Comparison of ENCODE assay signal across 11 cellular contexts in genomic region chr10:101781655-101781983, GRCh38. TPM values are rescaled to one million over a fixed set of nuclear protein-coding genes. Genes with fewer than 3 reads are reported as not detected.
DNase-seq lines count a peak whose midpoint lies in the region; ATAC-seq, FAIRE-seq and TF ChIP-seq lines count a peak whose summit lies in the region.
"Had no signal": no experiment of that assay in that cellular context is flagged by ENCODE, and none has a peak within 500 bp of the region (broad histone marks: within the 10 kb centered on the region; RNA-seq: fewer than 3 reads in every experiment).

No MANE protein-coding gene starts in this region.

- DNase-seq in GM12864 (ENCODE audit: low read depth), result no peak
- no peak for DNase-seq in T-cell
- no peak for DNase-seq in immature natural killer cell
- DNase-seq in ovary, result no peak
- DNase-seq in HTR-8/SVneo (ENCODE audit: insufficient read length, low spot score), result no peak
- DNase-seq in heart right ventricle, result no peak
- DNase-seq: SHP77 treated with DMSO at 0.1 percent for 48 hours had no signal

- intact Hi-C loops in ovary (cut with DNase I), result loop anchor here in 1 of 4 donors (10.0 kb wide), 1 partner anchor 177 kb away; no protein-coding TSS in a partner anchor
- intact Hi-C loops in heart right ventricle (cut with DNase I), result loop anchor here in 7 of 10 donors (2.0 to 5.0 kb wide), 5 partner anchors 36 to 569 kb away; partner anchors contain the start of gene OGA (in 1 of the 7)

- 77 to 85% (median 80%) methylated on average over 7 of the region's 7 CpGs for WGBS in ovary, 3 donors
- WGBS in heart right ventricle, 2 donors, result 75 to 79% methylated on average over 7 of the region's 7 CpGs

- H3K27me3 Mint-ChIP-seq in T-cell, result peaks cover 22 to 23% of the 10 kb centered on the region in 2 donors
- H3K27me3 Mint-ChIP-seq in immature natural killer cell (ENCODE audit: low read depth in 3 of 3), result peaks cover 12 to 15% (median 14%) of the 10 kb centered on the region in 3 donors

- H3K4me3 Mint-ChIP-seq in T-cell, result peak overlapping the region; percentile 48 to 100 (median 97)
- peak overlapping the region; percentile 61 to 100 (median 96) for H3K4me3 Mint-ChIP-seq in immature natural killer cell

- CTCF ChIA-PET in T-cell (lab: Charles Lee), result interaction anchor here (0.5 to 1.6 kb wide), 19 partner anchors 8 to 837 kb away, joined by 3 to 14 read pairs (median 4); partner anchors contain the start of gene OGA (in 1 of the 2)

- no peak overlapping the region for H2AFZ ChIP-seq in ACC112 (ENCODE audit: low read length, unreplicated experiment)

- no peaks in the 10 kb centered on the region for H3K9me3 Mint-ChIP-seq in T-cell
- peaks cover 0 to 2% (median 0%) of the 10 kb centered on the region in 6 donors for H3K9me3 Mint-ChIP-seq in immature natural killer cell

- TF ChIP-seq EP300 in ovary (IDR thresholded peaks at IDR 0.05), result no peak

- H3K27me3 ChIP-seq in ACC112 (ENCODE audit: insufficient read depth, low read length), result peaks cover 12% of the 10 kb centered on the region
- no peaks in the 10 kb centered on the region for H3K27me3 ChIP-seq in ovary
- peaks cover 0 to 37% (median 20%) of the 10 kb centered on the region in 7 donors for H3K27me3 ChIP-seq in heart right ventricle

- TF ChIP-seq POLR2A in ovary (IDR thresholded peaks at IDR 0.05), result no peak

- peaks cover 25% of the 10 kb centered on the region for H3K4me1 ChIP-seq in ACC112 (ENCODE audit: control insufficient read depth, insufficient read depth, low read length, unreplicated experiment)
- peaks cover 20% of the 10 kb centered on the region for H3K4me1 ChIP-seq in ovary (ENCODE audit: insufficient read depth)
- H3K4me1 ChIP-seq in heart right ventricle, result peaks cover 11 to 66% (median 44%) of the 10 kb centered on the region in 9 donors

- ATAC-seq in T-cell (replicated peaks in 1 of 4) (no peak), heart right ventricle (no peak)
- ATAC-seq in activated CD4-positive, CD25-positive, alpha-beta regulatory T cell treated with anti-CD3 and anti-CD28 coated beads, Interleukin-2, amount 50 U/mL, for 24 hours, result no peak

- H3K27ac Mint-ChIP-seq in T-cell (peak overlapping the region in 1 of 2 donors; percentile 0), immature natural killer cell (peak overlapping the region in 2 of 6 donors; percentile 34 to 74)

- H3K36me3 ChIP-seq in ACC112 (ENCODE audit: insufficient read depth, low read length) (peaks cover 9% of the 10 kb centered on the region; the same call in 1 of the 2 replicates), ovary (no peaks in the 10 kb centered on the region), heart right ventricle (peaks cover 0 to 31% (median 25%) of the 10 kb centered on the region in 9 donors)

- FAIRE-seq in HTR-8/SVneo (lab: Jason Lieb, UNC), result no peak

- peaks cover 7% of the 10 kb centered on the region for H3K79me2 ChIP-seq in ACC112 (ENCODE audit: control insufficient read depth, insufficient read depth, low read length, unreplicated experiment)

- TF ChIP-seq CTCF in GM12864 (IDR thresholded peaks at IDR 0.05; ENCODE audit: low read depth, low read length, missing control alignments) (no peak), ovary (IDR thresholded peaks at IDR 0.05) (no peak), heart right ventricle (IDR thresholded peaks at IDR 0.05) (no peak)

- H3K9me3 ChIP-seq in ovary, result no peaks in the 10 kb centered on the region
- no peaks in the 10 kb centered on the region for H3K9me3 ChIP-seq in heart right ventricle
- H3K9me3 ChIP-seq: tibial artery had no signal

- POLR2A ChIA-PET in T-cell (lab: Charles Lee), result interaction anchor here in 1 of 2 donors (0.6 kb wide), 1 partner anchor 205 kb away, joined by 6 read pairs; no protein-coding TSS in a partner anchor

- H3K4me1 Mint-ChIP-seq in T-cell (peaks cover 65 to 78% (median 67%) of the 10 kb centered on the region in 3 donors), immature natural killer cell (peaks cover 64 to 75% of the 10 kb centered on the region in 2 donors)

- peak overlapping the region; percentile 86; the same call in 1 of the 2 replicates for H3K4me3 ChIP-seq in ACC112 (ENCODE audit: low read depth, low read length)
- H3K4me3 ChIP-seq in GM12864 (ENCODE audit: low read depth, low read length), result peak overlapping the region; percentile 97; the same call in 1 of the 2 replicates
- no peak overlapping the region for H3K4me3 ChIP-seq in ovary
- H3K4me3 ChIP-seq in heart right ventricle, result no peak overlapping the region

- peaks cover 10% of the 10 kb centered on the region for H3K36me3 Mint-ChIP-seq in T-cell
- H3K36me3 Mint-ChIP-seq in immature natural killer cell, result peaks cover 5 to 14% (median 10%) of the 10 kb centered on the region in 3 donors

- no peak overlapping the region for H3K27ac ChIP-seq in ACC112 (ENCODE audit: low read depth, low read length)
- no peak overlapping the region for H3K27ac ChIP-seq in ovary
- no peak overlapping the region for H3K27ac ChIP-seq in heart right ventricle
- H3K27ac ChIP-seq: dorsolateral prefrontal cortex, tibial artery had no signal

RNA-seq across cellular contexts. Expression of gene NPM3, which starts 1.6 kb away (rescaled TPM):
- total RNA-seq in T-cell (10 to 100 TPM; 13.1 to 29.7 (median 26.0) TPM), ovary (10 to 100 TPM; 23.1 to 64.8 (median 32.1) TPM), heart right ventricle (10 to 100 TPM in 2 of 10 donors, 1 to 10 TPM in 8; 4.9 to 12.1 (median 7.0) TPM)
- polyA plus RNA-seq in immature natural killer cell (1 to 10 TPM; 1.5 to 8.8 (median 4.7) TPM), ovary (10 to 100 TPM; 11.0 to 41.5 TPM), heart right ventricle (10 to 100 TPM in 1 of 2 donors, 1 to 10 TPM in 1; 5.2 to 23.3 TPM)

RNA-seq across cellular contexts. Expression of gene FGF8, which starts 5.7 kb away (rescaled TPM):
- total RNA-seq in T-cell (not detected), ovary (not detected), heart right ventricle (under 1 TPM in 1 of 10 donors, not detected in 9; 0.20 TPM)
- polyA plus RNA-seq in immature natural killer cell (not detected), ovary (not detected), heart right ventricle (not detected)

RNA-seq across cellular contexts. Expression of gene OGA, which starts 36.6 kb away (rescaled TPM):
- total RNA-seq in T-cell, result 100 to 1,000 TPM; 232 to 364 (median 244) TPM
- polyA plus RNA-seq in immature natural killer cell, result 10 to 100 TPM; 32.0 to 57.0 (median 46.6) TPM
- total RNA-seq in ovary, result 100 to 1,000 TPM in 5 of 7 donors, 10 to 100 TPM in 2; 85.3 to 134 (median 103) TPM
- polyA plus RNA-seq in ovary, result 10 to 100 TPM; 58.9 to 83.7 TPM
- total RNA-seq in heart right ventricle, result 100 to 1,000 TPM in 7 of 10 donors, 10 to 100 TPM in 3; 65.6 to 146 (median 119) TPM
- polyA plus RNA-seq in heart right ventricle, result 10 to 100 TPM; 28.7 to 74.3 TPM

Comparison
In these comparisons a context has a peak if more than half of its experiments do, and no peak if none do; other contexts are left out.
1. H3K4me3 ChIP-seq: peak in ACC112 (single experiment) and GM12864 (single experiment); none in ovary (single experiment) and heart right ventricle (0 of 10).